In the genomic region with DNA sequence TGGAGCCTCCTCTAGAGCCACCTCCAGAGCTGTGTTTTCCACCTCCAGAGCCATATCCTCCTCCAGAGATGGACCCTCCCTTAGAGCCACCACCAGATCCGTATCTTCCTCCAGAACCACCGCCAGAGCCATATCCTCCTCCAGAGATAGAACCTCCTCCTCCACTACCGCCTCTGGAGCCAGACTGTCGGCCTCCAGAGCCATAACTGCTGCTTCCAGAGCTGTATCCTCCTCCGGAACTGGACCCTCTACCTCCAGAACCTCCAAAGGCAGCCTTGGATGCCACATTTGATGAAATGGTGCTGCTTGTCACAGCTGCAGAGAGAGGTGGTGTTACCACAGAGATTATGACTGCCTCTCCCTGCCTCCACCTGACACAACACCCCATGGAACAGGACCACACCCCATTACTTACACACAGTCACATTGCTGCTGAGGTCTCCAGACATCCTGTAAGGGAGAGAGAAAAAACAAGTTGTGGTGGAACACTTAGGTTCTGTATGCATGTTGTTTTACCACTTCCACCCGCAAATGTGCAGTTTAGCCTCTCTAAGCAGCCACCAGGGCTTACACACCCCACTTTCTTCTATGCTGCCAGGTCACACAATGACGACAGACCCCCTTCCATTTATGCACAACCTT, we compare ENCODE assay signal across 1 cellular context.
TF ChIP-seq lines count a peak whose summit lies in the region.

No MANE protein-coding gene starts in this region.

TF ChIP-seq in K562, 482 proteins besides CTCF, POLR2A, EP300 and RAD21 (continues in another document):
- TF ChIP-seq MTA3 (IDR thresholded peaks at IDR 0.05; ENCODE audit: borderline replicate concordance), result 0 out of 2 replicates have a peak, but pooled peaks have one; percentile 44
- TF ChIP-seq, protein P1, sequence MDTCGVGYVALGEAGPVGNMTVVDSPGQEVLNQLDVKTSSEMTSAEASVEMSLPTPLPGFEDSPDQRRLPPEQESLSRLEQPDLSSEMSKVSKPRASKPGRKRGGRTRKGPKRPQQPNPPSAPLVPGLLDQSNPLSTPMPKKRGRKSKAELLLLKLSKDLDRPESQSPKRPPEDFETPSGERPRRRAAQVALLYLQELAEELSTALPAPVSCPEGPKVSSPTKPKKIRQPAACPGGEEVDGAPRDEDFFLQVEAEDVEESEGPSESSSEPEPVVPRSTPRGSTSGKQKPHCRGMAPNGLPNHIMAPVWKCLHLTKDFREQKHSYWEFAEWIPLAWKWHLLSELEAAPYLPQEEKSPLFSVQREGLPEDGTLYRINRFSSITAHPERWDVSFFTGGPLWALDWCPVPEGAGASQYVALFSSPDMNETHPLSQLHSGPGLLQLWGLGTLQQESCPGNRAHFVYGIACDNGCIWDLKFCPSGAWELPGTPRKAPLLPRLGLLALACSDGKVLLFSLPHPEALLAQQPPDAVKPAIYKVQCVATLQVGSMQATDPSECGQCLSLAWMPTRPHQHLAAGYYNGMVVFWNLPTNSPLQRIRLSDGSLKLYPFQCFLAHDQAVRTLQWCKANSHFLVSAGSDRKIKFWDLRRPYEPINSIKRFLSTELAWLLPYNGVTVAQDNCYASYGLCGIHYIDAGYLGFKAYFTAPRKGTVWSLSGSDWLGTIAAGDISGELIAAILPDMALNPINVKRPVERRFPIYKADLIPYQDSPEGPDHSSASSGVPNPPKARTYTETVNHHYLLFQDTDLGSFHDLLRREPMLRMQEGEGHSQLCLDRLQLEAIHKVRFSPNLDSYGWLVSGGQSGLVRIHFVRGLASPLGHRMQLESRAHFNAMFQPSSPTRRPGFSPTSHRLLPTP (IDR thresholded peaks at IDR 0.05; ENCODE audit: borderline replicate concordance, extremely low read depth, insufficient read length), result no peak
- TF ChIP-seq NFE2L1 (tag; IDR thresholded peaks at IDR 0.05; ENCODE audit: borderline replicate concordance, low read depth), result no peak
- no peak for TF ChIP-seq FOXO4 (CRISPR knock-in tag; IDR thresholded peaks at IDR 0.05)
- TF ChIP-seq, protein P2, sequence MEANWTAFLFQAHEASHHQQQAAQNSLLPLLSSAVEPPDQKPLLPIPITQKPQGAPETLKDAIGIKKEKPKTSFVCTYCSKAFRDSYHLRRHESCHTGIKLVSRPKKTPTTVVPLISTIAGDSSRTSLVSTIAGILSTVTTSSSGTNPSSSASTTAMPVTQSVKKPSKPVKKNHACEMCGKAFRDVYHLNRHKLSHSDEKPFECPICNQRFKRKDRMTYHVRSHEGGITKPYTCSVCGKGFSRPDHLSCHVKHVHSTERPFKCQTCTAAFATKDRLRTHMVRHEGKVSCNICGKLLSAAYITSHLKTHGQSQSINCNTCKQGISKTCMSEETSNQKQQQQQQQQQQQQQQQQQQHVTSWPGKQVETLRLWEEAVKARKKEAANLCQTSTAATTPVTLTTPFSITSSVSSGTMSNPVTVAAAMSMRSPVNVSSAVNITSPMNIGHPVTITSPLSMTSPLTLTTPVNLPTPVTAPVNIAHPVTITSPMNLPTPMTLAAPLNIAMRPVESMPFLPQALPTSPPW (CRISPR knock-in tag; IDR thresholded peaks at IDR 0.05), result no peak; the same call in 1 of the 2 replicates
- TF ChIP-seq ZNF639 (CRISPR knock-in tag; conservative IDR thresholded peaks at IDR 0.05 in 1 of 2, IDR thresholded peaks at IDR 0.05 in 1 of 2), result 0 out of 4 replicates have a peak, but pooled peaks of 1 of the 2 experiments have one; percentile 38
- TF ChIP-seq, protein P3, sequence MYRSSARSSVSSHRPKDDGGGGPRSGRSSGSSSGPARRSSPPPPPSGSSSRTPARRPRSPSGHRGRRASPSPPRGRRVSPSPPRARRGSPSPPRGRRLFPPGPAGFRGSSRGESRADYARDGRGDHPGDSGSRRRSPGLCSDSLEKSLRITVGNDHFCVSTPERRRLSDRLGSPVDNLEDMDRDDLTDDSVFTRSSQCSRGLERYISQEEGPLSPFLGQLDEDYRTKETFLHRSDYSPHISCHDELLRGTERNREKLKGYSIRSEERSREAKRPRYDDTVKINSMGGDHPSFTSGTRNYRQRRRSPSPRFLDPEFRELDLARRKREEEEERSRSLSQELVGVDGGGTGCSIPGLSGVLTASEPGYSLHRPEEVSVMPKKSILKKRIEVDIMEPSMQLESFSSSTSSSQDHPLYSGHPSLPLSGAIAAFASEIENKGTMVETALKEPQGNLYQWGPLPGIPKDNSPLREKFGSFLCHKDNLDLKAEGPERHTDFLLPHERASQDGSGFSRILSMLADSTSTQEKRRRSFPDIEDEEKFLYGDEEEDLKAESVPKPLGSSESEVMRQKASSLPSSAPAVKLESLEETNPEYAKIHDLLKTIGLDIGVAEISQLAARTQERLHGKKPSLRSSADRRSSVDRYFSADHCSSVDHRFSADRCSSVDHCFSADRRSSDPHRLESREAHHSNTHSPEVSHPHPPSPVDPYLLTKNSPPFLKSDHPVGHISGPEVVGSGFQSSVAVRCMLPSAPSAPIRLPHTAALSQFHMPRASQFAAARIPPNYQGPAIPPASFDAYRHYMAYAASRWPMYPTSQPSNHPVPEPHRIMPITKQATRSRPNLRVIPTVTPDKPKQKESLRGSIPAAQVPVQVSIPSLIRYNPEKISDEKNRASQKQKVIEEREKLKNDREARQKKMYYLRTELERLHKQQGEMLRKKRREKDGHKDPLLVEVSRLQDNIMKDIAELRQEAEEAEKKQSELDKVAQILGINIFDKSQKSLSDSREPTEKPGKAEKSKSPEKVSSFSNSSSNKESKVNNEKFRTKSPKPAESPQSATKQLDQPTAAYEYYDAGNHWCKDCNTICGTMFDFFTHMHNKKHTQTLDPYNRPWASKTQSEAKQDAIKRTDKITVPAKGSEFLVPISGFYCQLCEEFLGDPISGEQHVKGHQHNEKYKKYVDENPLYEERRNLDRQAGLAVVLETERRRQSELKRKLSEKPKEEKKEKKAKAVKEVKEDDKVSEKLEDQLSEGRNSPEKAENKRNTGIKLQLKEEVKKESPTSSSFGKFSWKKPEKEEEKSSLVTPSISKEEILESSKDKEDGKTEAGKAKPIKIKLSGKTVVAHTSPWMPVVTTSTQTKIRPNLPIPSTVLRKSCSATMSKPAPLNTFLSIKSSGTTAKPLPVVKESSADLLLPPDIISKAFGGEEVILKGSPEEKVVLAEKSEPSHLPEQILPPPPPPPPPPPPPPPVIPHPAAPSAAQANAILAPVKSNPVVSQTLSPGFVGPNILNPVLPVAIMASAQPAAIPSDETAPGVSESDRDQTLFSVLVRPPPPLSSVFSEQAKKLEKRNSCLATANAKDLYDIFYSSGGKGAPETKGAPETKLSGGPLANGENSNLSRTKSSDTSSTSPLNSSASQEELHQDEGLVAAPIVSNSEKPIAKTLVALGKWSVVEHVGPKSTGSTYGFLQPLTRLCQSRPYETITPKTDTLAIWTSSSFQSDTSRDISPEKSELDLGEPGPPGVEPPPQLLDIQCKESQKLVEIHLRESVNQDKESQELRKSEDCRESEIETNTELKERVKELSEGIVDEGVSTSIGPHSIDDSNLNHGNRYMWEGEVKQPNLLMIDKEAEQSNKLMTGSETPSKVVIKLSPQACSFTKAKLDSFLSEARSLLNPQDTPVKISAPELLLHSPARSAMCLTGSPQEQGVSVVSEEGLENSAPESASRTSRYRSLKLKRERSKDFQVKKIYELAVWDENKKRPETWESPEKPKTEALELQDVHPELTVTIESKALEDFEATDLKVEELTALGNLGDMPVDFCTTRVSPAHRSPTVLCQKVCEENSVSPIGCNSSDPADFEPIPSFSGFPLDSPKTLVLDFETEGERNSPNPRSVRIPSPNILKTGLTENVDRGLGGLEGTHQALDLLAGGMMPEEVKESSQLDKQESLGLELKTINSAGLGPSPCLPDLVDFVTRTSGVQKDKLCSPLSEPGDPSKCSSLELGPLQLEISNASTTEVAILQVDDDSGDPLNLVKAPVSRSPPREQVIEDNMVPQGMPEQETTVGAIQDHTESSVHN (IDR thresholded peaks at IDR 0.05; ENCODE audit: borderline replicate concordance in 1 of 2, low read depth in 1 of 2), result peak in 1 of 2 experiments; percentile 100; a peak in 2 of 4 replicates
- 0 out of 2 replicates have a peak, but pooled peaks have one; percentile 38 for TF ChIP-seq ZNF197 (CRISPR knock-in tag; IDR thresholded peaks at IDR 0.05; ENCODE audit: low read depth)
- no peak for TF ChIP-seq ZNF121 (CRISPR knock-in tag; conservative IDR thresholded peaks at IDR 0.05)
- 0 out of 2 replicates have a peak, but pooled peaks have one; percentile 15 for TF ChIP-seq ESRRA (IDR thresholded peaks at IDR 0.05; ENCODE audit: borderline replicate concordance, low read depth)
- TF ChIP-seq YBX1 (IDR thresholded peaks at IDR 0.05), result peak; percentile 100
- no peak for TF ChIP-seq ZNF277 (CRISPR knock-in tag; IDR thresholded peaks at IDR 0.05; ENCODE audit: borderline replicate concordance)
- no peak for TF ChIP-seq CCAR2 (IDR thresholded peaks at IDR 0.05; ENCODE audit: low read depth, low read length)
- TF ChIP-seq GATA2 (CRISPR knock-in tag; IDR thresholded peaks at IDR 0.05), result 0 out of 2 replicates have a peak, but pooled peaks have one; percentile 17
- peak; percentile 72; the same call in 1 of the 2 replicates for TF ChIP-seq CREB3L1 (IDR thresholded peaks at IDR 0.05; ENCODE audit: borderline replicate concordance, low read depth)
- no peak for TF ChIP-seq POLR3G (IDR thresholded peaks at IDR 0.05; ENCODE audit: extremely low read depth, insufficient read length, insufficient replicate concordance)
- TF ChIP-seq EGR1 (conservative IDR thresholded peaks at IDR 0.05), result no peak
- peak in 1 of 2 experiments; percentile 87 for TF ChIP-seq NCOA2 (IDR thresholded peaks at IDR 0.05; ENCODE audit: partially characterized antibody in 2 of 2)
- no peak for TF ChIP-seq FOXK2 (conservative IDR thresholded peaks at IDR 0.05 in 1 of 2, IDR thresholded peaks at IDR 0.05 in 1 of 2; ENCODE audit: low read depth in 2 of 2)
- TF ChIP-seq ZNF253 (CRISPR knock-in tag; conservative IDR thresholded peaks at IDR 0.05), result no peak
- peak; percentile 63 for TF ChIP-seq DPF2 (IDR thresholded peaks at IDR 0.05)
- TF ChIP-seq HDAC2 (IDR thresholded peaks at IDR 0.05), result 0 out of 2 replicates have a peak, but pooled peaks have one; percentile 34
- 0 out of 2 replicates have a peak, but pooled peaks have one; percentile 10 for TF ChIP-seq CXXC5 (CRISPR knock-in tag; IDR thresholded peaks at IDR 0.05)
- TF ChIP-seq RCOR1 (IDR thresholded peaks at IDR 0.05; ENCODE audit: borderline replicate concordance in 1 of 2, low read depth in 2 of 2, low read length in 2 of 2), result peak in 1 of 2 experiments; percentile 10; a peak in 1 of 4 replicates
- no peak for TF ChIP-seq ZNF644 (tag; IDR thresholded peaks at IDR 0.05; ENCODE audit: low read depth)
- TF ChIP-seq, protein P4, sequence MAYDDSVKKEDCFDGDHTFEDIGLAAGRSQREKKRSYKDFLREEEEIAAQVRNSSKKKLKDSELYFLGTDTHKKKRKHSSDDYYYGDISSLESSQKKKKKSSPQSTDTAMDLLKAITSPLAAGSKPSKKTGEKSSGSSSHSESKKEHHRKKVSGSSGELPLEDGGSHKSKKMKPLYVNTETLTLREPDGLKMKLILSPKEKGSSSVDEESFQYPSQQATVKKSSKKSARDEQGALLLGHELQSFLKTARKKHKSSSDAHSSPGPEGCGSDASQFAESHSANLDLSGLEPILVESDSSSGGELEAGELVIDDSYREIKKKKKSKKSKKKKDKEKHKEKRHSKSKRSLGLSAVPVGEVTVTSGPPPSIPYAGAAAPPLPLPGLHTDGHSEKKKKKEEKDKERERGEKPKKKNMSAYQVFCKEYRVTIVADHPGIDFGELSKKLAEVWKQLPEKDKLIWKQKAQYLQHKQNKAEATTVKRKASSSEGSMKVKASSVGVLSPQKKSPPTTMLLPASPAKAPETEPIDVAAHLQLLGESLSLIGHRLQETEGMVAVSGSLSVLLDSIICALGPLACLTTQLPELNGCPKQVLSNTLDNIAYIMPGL (CRISPR knock-in tag; IDR thresholded peaks at IDR 0.05), result no peak
- TF ChIP-seq, protein P5, sequence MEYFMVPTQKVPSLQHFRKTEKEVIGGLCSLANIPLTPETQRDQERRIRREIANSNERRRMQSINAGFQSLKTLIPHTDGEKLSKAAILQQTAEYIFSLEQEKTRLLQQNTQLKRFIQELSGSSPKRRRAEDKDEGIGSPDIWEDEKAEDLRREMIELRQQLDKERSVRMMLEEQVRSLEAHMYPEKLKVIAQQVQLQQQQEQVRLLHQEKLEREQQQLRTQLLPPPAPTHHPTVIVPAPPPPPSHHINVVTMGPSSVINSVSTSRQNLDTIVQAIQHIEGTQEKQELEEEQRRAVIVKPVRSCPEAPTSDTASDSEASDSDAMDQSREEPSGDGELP (CRISPR knock-in tag; IDR thresholded peaks at IDR 0.05; ENCODE audit: borderline replicate concordance), result 0 out of 2 replicates have a peak, but pooled peaks have one; percentile 24
- no peak for TF ChIP-seq ZNF57 (CRISPR knock-in tag; IDR thresholded peaks at IDR 0.05)
